8 cellular contexts compared by ENCODE assay signal in the genomic region with DNA sequence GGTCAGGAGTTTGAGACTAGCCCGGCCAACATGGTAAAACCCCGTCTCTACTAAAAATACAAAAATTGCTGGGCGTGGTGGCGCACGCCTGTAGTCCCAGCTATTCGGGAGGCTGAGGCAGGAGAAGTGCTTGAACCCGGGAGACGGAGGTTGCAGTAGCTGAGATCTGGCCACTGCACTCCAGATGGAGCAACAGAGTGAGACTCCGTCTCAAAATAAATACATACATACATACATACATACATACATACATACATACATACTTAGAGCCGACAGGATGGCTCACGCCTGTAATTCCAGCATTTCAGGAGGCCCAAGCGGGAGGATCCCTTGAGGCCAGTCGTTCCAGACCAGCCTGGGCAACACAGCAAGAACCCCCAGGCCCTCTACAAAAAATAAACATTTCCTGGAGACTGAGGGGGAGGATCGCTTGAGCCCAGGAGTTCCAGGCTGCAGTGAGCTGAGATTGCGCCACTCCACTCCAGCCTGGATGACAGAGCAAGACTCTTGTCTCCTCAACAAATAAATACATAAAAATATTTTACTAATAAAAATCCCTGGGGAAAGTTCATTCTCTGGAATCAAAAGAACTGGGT. TPM values are rescaled to one million over a fixed set of nuclear protein-coding genes. Genes with fewer than 3 reads are reported as not detected.
A peak's percentile ranks its signal among the peaks of the same experiment; 100 is the strongest.
DNase-seq lines count a peak whose midpoint lies in the region; ATAC-seq lines count a peak whose summit lies in the region.

No MANE protein-coding gene starts in this region.

- H3K27ac ChIP-seq in ACC112 (ENCODE audit: low read depth, low read length) (peak overlapping the region; percentile 87), KOPT-K1 (ENCODE audit: low read depth, low read length, poor library complexity, severe bottlenecking) (peak overlapping the region; percentile 86), caudate nucleus (ENCODE audit: low read depth, low read length) (peak overlapping the region; percentile 99), mucosa of rectum (ENCODE audit: low read depth in 2 of 2, low read length in 2 of 2) (peak overlapping the region; percentile 98 to 100)

- DNase-seq in caudate nucleus (lab: John Stamatoyannopoulos, UW): no peak
- DNase-seq in hippocampal formation (lab: John Stamatoyannopoulos, UW): no peak
- DNase-seq in NCI-H2107 treated with DMSO at 0.1 percent for 48 hours (lab: John Stamatoyannopoulos, UW; ENCODE audit: unreplicated experiment): no peak
- no peak for DNase-seq in mucosa of gallbladder (ENCODE audit: low spot score)

- no peaks in the 10 kb centered on the region for H3K27me3 ChIP-seq in ACC112 (ENCODE audit: insufficient read depth, low read length)
- no peaks in the 10 kb centered on the region for H3K27me3 ChIP-seq in mucosa of rectum (ENCODE audit: control insufficient read depth in 2 of 2, insufficient read depth in 2 of 2, low read length in 2 of 2)

- H3K9me3 ChIP-seq in KOPT-K1 (ENCODE audit: insufficient read depth, low read length, poor library complexity, severe bottlenecking) (no peaks in the 10 kb centered on the region), mucosa of rectum (ENCODE audit: control insufficient read depth in 2 of 2, low read length in 2 of 2) (no peaks in the 10 kb centered on the region)

- H3K79me2 ChIP-seq in ACC112 (ENCODE audit: control insufficient read depth, insufficient read depth, low read length, unreplicated experiment): peaks cover 32% of the 10 kb centered on the region

- H3K9ac ChIP-seq in mucosa of rectum (ENCODE audit: low read depth in 1 of 2, low read length in 2 of 2): peak overlapping the region; percentile 94 to 99

- H3K4me3 ChIP-seq in ACC112 (ENCODE audit: low read depth, low read length): peak overlapping the region; percentile 100
- peak overlapping the region; percentile 99 for H3K4me3 ChIP-seq in mucosa of rectum (ENCODE audit: low read length in 2 of 2)

- H3K36me3 ChIP-seq in ACC112 (ENCODE audit: insufficient read depth, low read length) (no peaks in the 10 kb centered on the region), KOPT-K1 (ENCODE audit: insufficient read depth, low read length) (no peaks in the 10 kb centered on the region), mucosa of rectum (ENCODE audit: control insufficient read depth in 2 of 2, insufficient read depth in 2 of 2, low read length in 2 of 2) (no peaks in the 10 kb centered on the region)

- H3K4me1 ChIP-seq in ACC112 (ENCODE audit: control insufficient read depth, insufficient read depth, low read length, unreplicated experiment) (peaks cover 19% of the 10 kb centered on the region), mucosa of rectum (ENCODE audit: control insufficient read depth in 2 of 2, insufficient read depth in 2 of 2, low read length in 2 of 2) (peaks cover 11 to 14% of the 10 kb centered on the region in 2 donors)

- peak overlapping the region; percentile 86 for H2AFZ ChIP-seq in ACC112 (ENCODE audit: low read length, unreplicated experiment)

- no peak for ATAC-seq in HG02571 (IDR thresholded peaks at IDR 0.05; ENCODE audit: unreplicated experiment)

RNA-seq across cellular contexts. Expression of a gene that starts 0.9 kb away (rescaled TPM):
- total RNA-seq in mucosa of gallbladder: 12.1 TPM

RNA-seq across cellular contexts. Expression of a gene that starts 15.9 kb away (rescaled TPM):
- total RNA-seq in mucosa of gallbladder: 4,630 TPM
